In the genomic region with DNA sequence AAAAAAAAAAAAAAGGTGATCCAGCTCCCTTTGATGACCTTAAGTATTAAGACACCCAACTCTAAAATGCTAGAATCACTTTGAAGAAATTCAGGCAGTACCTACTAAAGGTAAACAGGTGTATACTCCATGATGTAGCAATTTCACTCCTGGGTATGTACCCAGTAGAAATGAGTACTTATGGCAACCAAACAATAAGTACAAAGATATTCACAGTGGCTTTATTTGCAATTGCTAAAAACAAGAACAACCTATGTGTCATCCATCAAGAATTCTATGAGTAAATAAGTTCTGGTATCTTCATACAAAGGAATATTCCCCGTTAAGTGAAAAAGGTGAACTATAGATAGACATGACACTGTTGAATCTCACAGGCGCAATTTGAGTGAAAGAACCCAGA, we compare ENCODE assay signal across 18 cellular contexts.
"Had no signal": no experiment of that assay in that cellular context is flagged by ENCODE, and none has a peak within 500 bp of the region (broad histone marks: within the 10 kb centered on the region; RNA-seq: fewer than 3 reads in every experiment).

No MANE protein-coding gene starts in this region.

- ATAC-seq: activated CD8-positive, alpha-beta T cell treated with anti-CD3 and anti-CD28 coated beads for 36 hours; activated T-cell treated with anti-CD3 and anti-CD28 coated beads, Interleukin-2, amount 50 U/mL, for 4 hours; natural killer cell treated with Interleukin-12 subunit alpha and Interleukin-12 subunit beta and Interleukin-15 and Interleukin-18, amount 100 ng/mL, for 72 hours; T-helper 17 cell; WTC11 had no signal

- H3K9me3 Mint-ChIP-seq: activated CD8-positive, alpha-beta T cell treated with anti-CD3 and anti-CD28 coated beads for 36 hours; activated T-cell treated with anti-CD3 and anti-CD28 coated beads, Interleukin-2, amount 50 U/mL, for 4 hours; natural killer cell treated with Interleukin-12 subunit alpha and Interleukin-12 subunit beta and Interleukin-15 and Interleukin-18, amount 100 ng/mL, for 72 hours had no signal

- H3K4me3 ChIP-seq: esophagus muscularis mucosa, prostate gland, sigmoid colon, stomach, testis had no signal

- H3K27ac Mint-ChIP-seq: activated CD8-positive, alpha-beta T cell treated with anti-CD3 and anti-CD28 coated beads for 36 hours; natural killer cell treated with Interleukin-12 subunit alpha and Interleukin-12 subunit beta and Interleukin-15 and Interleukin-18, amount 100 ng/mL, for 72 hours; T-helper 17 cell; WTC11 had no signal

- H3K27ac ChIP-seq: esophagus muscularis mucosa, prostate gland, sigmoid colon, stomach, testis had no signal

- H3K9me3 ChIP-seq: esophagus muscularis mucosa, prostate gland, sigmoid colon, stomach, testis had no signal

- DNase-seq: activated CD4-positive, alpha-beta T cell treated with anti-CD3 and anti-CD28 coated beads for 4 hours; activated CD8-positive, alpha-beta T cell treated with anti-CD3 and anti-CD28 coated beads for 36 hours; activated effector memory CD4-positive, alpha-beta T cell treated with Interleukin-2 at 50 U/mL for 16 hours; activated naive CD4-positive, alpha-beta T cell treated with anti-CD3 and anti-CD28 coated beads, Interleukin-2, amount 50 U/mL, for 16 hours; activated T-cell treated with anti-CD3 and anti-CD28 coated beads, Interleukin-2, amount 50 U/mL, for 4 hours; caudate nucleus; foreskin fibroblast; sigmoid colon; stimulated activated CD4-positive, alpha-beta T cell treated with anti-CD3 and anti-CD28 coated beads, Interleukin-1b, Interleukin-23, amount 100 ng/mL, for 48 hours; stomach; T-helper 17 cell; testis had no signal

- FAIRE-seq: colon, endometrium had no signal

- H3K27me3 Mint-ChIP-seq: activated CD8-positive, alpha-beta T cell treated with anti-CD3 and anti-CD28 coated beads for 36 hours; natural killer cell treated with Interleukin-12 subunit alpha and Interleukin-12 subunit beta and Interleukin-15 and Interleukin-18, amount 100 ng/mL, for 72 hours had no signal

- H3K4me1 ChIP-seq: prostate gland, sigmoid colon, testis had no signal

- H3K36me3 Mint-ChIP-seq: natural killer cell treated with Interleukin-12 subunit alpha and Interleukin-12 subunit beta and Interleukin-15 and Interleukin-18, amount 100 ng/mL, for 72 hours; WTC11 had no signal

- H3K4me3 Mint-ChIP-seq: activated CD8-positive, alpha-beta T cell treated with anti-CD3 and anti-CD28 coated beads for 36 hours; activated T-cell treated with anti-CD3 and anti-CD28 coated beads, Interleukin-2, amount 50 U/mL, for 4 hours; natural killer cell treated with Interleukin-12 subunit alpha and Interleukin-12 subunit beta and Interleukin-15 and Interleukin-18, amount 100 ng/mL, for 72 hours; T-helper 17 cell; WTC11 had no signal
